Comparison of ENCODE assay signal across 8 cellular contexts in the genomic region with DNA sequence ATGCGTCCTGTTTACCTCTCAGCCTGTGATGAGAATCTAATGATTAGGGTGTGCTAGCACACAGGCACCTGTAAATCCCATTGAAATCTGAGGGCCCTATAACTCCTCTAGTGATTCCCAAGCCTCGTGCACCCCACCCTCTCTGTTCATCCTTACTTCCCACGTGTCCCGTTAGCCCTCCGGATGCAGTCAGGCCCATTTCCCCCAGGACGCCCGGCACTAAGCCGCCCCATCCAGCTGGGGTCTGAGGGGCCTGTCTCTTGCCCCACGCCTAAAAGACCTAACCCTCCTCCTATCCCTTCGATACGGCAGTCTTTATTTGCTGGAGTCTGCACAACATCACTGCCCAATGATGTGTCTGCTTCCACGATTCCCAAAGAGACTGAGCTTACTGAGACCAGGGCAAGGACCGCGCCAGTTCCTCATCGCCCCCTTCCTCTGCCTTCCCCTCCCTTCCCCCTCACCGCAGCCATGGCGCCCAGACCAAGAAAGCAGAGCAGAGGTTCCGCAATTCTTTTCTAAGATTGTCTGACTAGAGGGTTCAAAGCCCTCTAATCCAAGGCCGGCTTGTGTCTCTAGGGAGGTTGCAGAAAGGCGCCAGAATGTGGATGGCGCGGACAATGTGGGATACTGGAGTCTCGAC. TPM values are rescaled to one million over a fixed set of nuclear protein-coding genes. Genes with fewer than 3 reads are reported as not detected.
DNase-seq lines count a peak whose midpoint lies in the region; ATAC-seq, FAIRE-seq and TF ChIP-seq lines count a peak whose summit lies in the region.

No MANE protein-coding gene starts in this region.

- peaks cover 39 to 42% of the 10 kb centered on the region in 2 donors for H3K4me1 Mint-ChIP-seq in immature natural killer cell
- H3K4me1 Mint-ChIP-seq in stimulated activated naive CD8-positive, alpha-beta T cell treated with anti-CD3 and anti-CD28 coated beads, Interleukin-15, amount 100 ng/mL, for 72 hours, result peaks cover 49% of the 10 kb centered on the region

- peak overlapping the region; percentile 75 for H3K27ac ChIP-seq in adipose tissue (ENCODE audit: low read depth, low read length)

- H3K27me3 Mint-ChIP-seq in immature natural killer cell (ENCODE audit: low read depth in 3 of 3), result peaks cover 0 to 2% (median 2%) of the 10 kb centered on the region in 3 donors
- H3K27me3 Mint-ChIP-seq in stimulated activated naive CD8-positive, alpha-beta T cell treated with anti-CD3 and anti-CD28 coated beads, Interleukin-15, amount 100 ng/mL, for 72 hours, result peaks cover 15% of the 10 kb centered on the region

- POLR2A ChIA-PET in AG04449 (lab: Yijun Ruan, JAX), result no interaction called here

- peak; percentile 71 for FAIRE-seq in GM18507 (lab: Jason Lieb, UNC)

- no peaks in the 10 kb centered on the region for H3K9me3 Mint-ChIP-seq in immature natural killer cell
- no peaks in the 10 kb centered on the region for H3K9me3 Mint-ChIP-seq in stimulated activated naive CD8-positive, alpha-beta T cell treated with anti-CD3 and anti-CD28 coated beads, Interleukin-15, amount 100 ng/mL, for 72 hours

- peak overlapping the region; percentile 60 to 93 (median 82) for H3K27ac Mint-ChIP-seq in immature natural killer cell
- H3K27ac Mint-ChIP-seq in stimulated activated naive CD8-positive, alpha-beta T cell treated with anti-CD3 and anti-CD28 coated beads, Interleukin-15, amount 100 ng/mL, for 72 hours, result peak overlapping the region in 1 of 2 donors; percentile 85

- H3K4me3 ChIP-seq in AG04449 (ENCODE audit: low read depth, low read length), result peak overlapping the region; percentile 84

- no peak for TF ChIP-seq CTCF in AG04449 (IDR thresholded peaks at IDR 0.05; ENCODE audit: insufficient read depth, low read length, missing control alignments)

- CTCF ChIA-PET in AG04449 (lab: Yijun Ruan, JAX), result interaction anchor here (1.9 to 6.0 kb wide), 2 partner anchors 10 to 30 kb away, joined by 8 to 53 read pairs; a partner anchor contains a TSS

- WGBS in adipose tissue, 3 donors, result 15 to 48% (median 16%) methylated on average over 23 of the region's 23 CpGs

- DNase-seq in AG04449 (ENCODE audit: low read depth, low spot score), result no peak
- no peak for DNase-seq in GM18507 (ENCODE audit: extremely low spot score, insufficient read length, low read depth)
- peak; percentile 58 to 67 for DNase-seq in Kasumi-1 (lab: John Stamatoyannopoulos, UW)
- peak in 1 of 3 donors; percentile 5 for DNase-seq in immature natural killer cell
- DNase-seq in stimulated activated naive CD8-positive, alpha-beta T cell treated with anti-CD3 and anti-CD28 coated beads, Interleukin-15, amount 100 ng/mL, for 72 hours, result no peak
- no peak for DNase-seq in EL
- DNase-seq in stimulated activated naive CD4-positive, alpha-beta T cell treated with Interleukin-2 at 50 U/mL for 16 hours (lab: John Stamatoyannopoulos, UW), result no peak

- peak overlapping the region; percentile 90 to 95 (median 92) for H3K4me3 Mint-ChIP-seq in immature natural killer cell
- H3K4me3 Mint-ChIP-seq in stimulated activated naive CD8-positive, alpha-beta T cell treated with anti-CD3 and anti-CD28 coated beads, Interleukin-15, amount 100 ng/mL, for 72 hours, result peak overlapping the region; percentile 86 to 95

- H3K36me3 Mint-ChIP-seq in immature natural killer cell, result no peaks in the 10 kb centered on the region

- ATAC-seq in stimulated activated naive CD8-positive, alpha-beta T cell treated with anti-CD3 and anti-CD28 coated beads, Interleukin-15, amount 100 ng/mL, for 72 hours, result no peak

RNA-seq across cellular contexts. Expression of a gene that starts 1.0 kb away (rescaled TPM):
- polyA plus RNA-seq in adipose tissue (10 to 100 TPM; 10.2 to 42.1 (median 27.9) TPM), immature natural killer cell (10 to 100 TPM; 21.9 to 28.7 (median 22.0) TPM)

RNA-seq across cellular contexts. Expression of a gene that starts 10.2 kb away (rescaled TPM):
- polyA plus RNA-seq in adipose tissue, result 10 to 100 TPM in 2 of 3 donors, 1 to 10 TPM in 1; 5.9 to 33.6 (median 29.6) TPM
- polyA plus RNA-seq in immature natural killer cell, result 10 to 100 TPM; 11.5 to 18.7 (median 17.7) TPM

RNA-seq across cellular contexts. Expression of a gene that starts 34.3 kb away (rescaled TPM):
- polyA plus RNA-seq in adipose tissue, result 1 to 10 TPM; 4.8 to 6.5 (median 6.3) TPM
- 10 to 100 TPM; 20.3 to 31.3 (median 24.6) TPM for polyA plus RNA-seq in immature natural killer cell

RNA-seq across cellular contexts. Expression of a gene that starts 34.7 kb away (rescaled TPM):
- polyA plus RNA-seq in adipose tissue (100 to 1,000 TPM; 163 to 234 (median 214) TPM), immature natural killer cell (100 to 1,000 TPM; 160 to 274 (median 225) TPM)

Comparison
In these comparisons a context has a peak if more than half of its experiments do, and no peak if none do; other contexts are left out.
1. DNase-seq: peak in Kasumi-1 (2 of 2); none in AG04449 (single experiment), GM18507 (single experiment), stimulated activated naive CD8-positive, alpha-beta T cell treated with anti-CD3 and anti-CD28 coated beads, Interleukin-15, amount 100 ng/mL, for 72 hours (0 of 2), EL (single experiment) and stimulated activated naive CD4-positive, alpha-beta T cell treated with Interleukin-2 at 50 U/mL for 16 hours (single experiment).